In genomic region chr3:122055215-122055614, GRCh38 we compare ENCODE assay signal across 8 cellular contexts. TPM values are rescaled to one million over a fixed set of nuclear protein-coding genes. Genes with fewer than 3 reads are reported as not detected.
DNase-seq lines count a peak whose midpoint lies in the region; ATAC-seq, FAIRE-seq and TF ChIP-seq lines count a peak whose summit lies in the region.

Gene CD86, plus strand, starts transcription at chr3:122055362. Its CDS starts 128 bp downstream, at chr3:122055490.

- H3K9me3 ChIP-seq in right atrium auricular region: no peaks in the 10 kb centered on the region

- no peak for TF ChIP-seq CTCF in HL-60 (IDR thresholded peaks at IDR 0.05; ENCODE audit: insufficient read depth, low read length)
- no peak for TF ChIP-seq CTCF in right atrium auricular region (IDR thresholded peaks at IDR 0.05)

- ATAC-seq in GM21526 (IDR thresholded peaks at IDR 0.05; ENCODE audit: low FRiP score, unreplicated experiment): peak; percentile 94

- peak; percentile 87 for FAIRE-seq in GM12891 (lab: Jason Lieb, UNC)

- H3K4me3 ChIP-seq in HL-60 (replicated peaks; ENCODE audit: insufficient read depth, low read length) (peak within 1 kb of the TSS; percentile 22), right atrium auricular region (peak within 1 kb of the TSS; percentile 9 to 20)

- peak; percentile 42 for DNase-seq in GM12891 (ENCODE audit: insufficient read length, low spot score)
- peak; percentile 67 to 75 for DNase-seq in HL-60 (ENCODE audit: low read depth in 1 of 2, low spot score in 1 of 2)
- no peak for DNase-seq in right atrium auricular region (ENCODE audit: low spot score)
- no peak for DNase-seq in glomerular visceral epithelial cell (ENCODE audit: extremely low spot score)
- no peak for DNase-seq in central memory CD4-positive, alpha-beta T cell
- no peak for DNase-seq in LoVo (ENCODE audit: low spot score)
- DNase-seq in putamen (ENCODE audit: low spot score): no peak

- H3K27ac ChIP-seq in HL-60 (replicated peaks) (peak within 1 kb of the TSS; percentile 6; the same call in 1 of the 2 replicates), right atrium auricular region (no peak within 1 kb of the TSS)

- no peaks in the 10 kb centered on the region for H3K36me3 ChIP-seq in right atrium auricular region

- TF ChIP-seq POLR2A in GM12891 (IDR thresholded peaks at IDR 0.05; ENCODE audit: low read depth, low read length): peak; percentile 76

- no peaks in the 10 kb centered on the region for H3K4me1 ChIP-seq in right atrium auricular region

- no peaks in the 10 kb centered on the region for H3K27me3 ChIP-seq in HL-60 (ENCODE audit: insufficient read depth, poor library complexity, severe bottlenecking)
- no peaks in the 10 kb centered on the region for H3K27me3 ChIP-seq in right atrium auricular region

TF ChIP-seq in GM12891, 5 proteins besides CTCF, POLR2A, EP300 and RAD21:
- TF ChIP-seq SPI1 (IDR thresholded peaks at IDR 0.05; ENCODE audit: low read depth, low read length) (peak; percentile 98), PAX5 (IDR thresholded peaks at IDR 0.05; ENCODE audit: insufficient read depth, low read length, severe bottlenecking) (no peak), POLR2AphosphoS5 (IDR thresholded peaks at IDR 0.05; ENCODE audit: low read depth, low read length) (peak; percentile 60; the same call in 1 of the 2 replicates), TAF1 (IDR thresholded peaks at IDR 0.05; ENCODE audit: low read depth, low read length) (0 out of 2 replicates have a peak, but pooled peaks have one; percentile 28), POU2F2 (IDR thresholded peaks at IDR 0.05; ENCODE audit: low read depth, low read length) (peak; percentile 65)

RNA-seq across cellular contexts. Expression of gene CD86, which starts in this region (rescaled TPM):
- 14.8 TPM for polyA plus RNA-seq in GM12891 (2012; ENCODE audit: low read depth, missing spikeins)
- 1 to 10 TPM; 1.9 to 5.1 TPM for total RNA-seq in right atrium auricular region

Comparison
In these comparisons a context has a peak if more than half of its experiments do, and no peak if none do; other contexts are left out.
1. DNase-seq: peak in GM12891 (single experiment) and HL-60 (2 of 2); none in right atrium auricular region (single experiment), glomerular visceral epithelial cell (single experiment), central memory CD4-positive, alpha-beta T cell (single experiment), LoVo (single experiment) and putamen (single experiment).